In the genomic region with DNA sequence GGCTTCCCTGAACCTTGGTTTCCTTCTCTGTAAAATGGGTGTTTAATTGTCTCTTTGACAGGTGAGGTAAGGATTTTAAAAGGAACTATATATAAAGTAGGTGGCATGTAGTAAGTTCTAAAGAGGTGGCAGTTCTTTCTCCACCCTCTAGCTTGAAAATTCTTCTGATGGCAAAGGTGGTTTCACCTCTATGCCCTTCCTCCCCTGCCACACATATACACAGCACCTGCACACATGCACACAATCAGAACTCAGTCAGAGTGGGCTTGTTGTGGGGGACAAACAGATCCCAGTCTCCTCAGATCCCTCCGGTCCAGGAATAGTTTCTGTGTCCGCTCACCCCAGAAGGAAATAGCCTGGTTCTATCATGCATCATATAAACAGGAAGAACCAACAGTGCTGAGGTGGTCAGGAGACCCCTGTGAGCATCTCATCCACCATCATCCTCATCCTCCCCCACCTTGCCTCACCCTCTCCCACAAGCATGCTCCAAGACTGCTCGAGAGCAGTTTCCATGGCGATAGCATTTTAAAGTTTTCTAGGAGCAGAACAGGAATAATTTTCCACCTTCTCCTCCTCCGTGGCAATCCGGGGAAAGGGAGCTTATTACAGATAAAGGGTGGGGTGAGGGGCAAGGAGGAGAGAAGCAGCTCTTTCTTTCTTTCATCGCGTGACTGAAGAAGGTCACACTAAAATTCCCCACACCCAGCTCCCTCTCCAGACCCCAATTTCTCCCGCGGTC, we compare ENCODE assay signal across 29 cellular contexts.
"Had no signal": no experiment of that assay in that cellular context is flagged by ENCODE, and none has a peak within 500 bp of the region (broad histone marks: within the 10 kb centered on the region; RNA-seq: fewer than 3 reads in every experiment).

No MANE protein-coding gene starts in this region.

- DNase-seq: activated B cell treated with CpG ODN at 0.5 μM for 24 hours; activated CD4-positive, alpha-beta T cell treated with anti-CD3 and anti-CD28 coated beads for 1 hour; activated CD4-positive, alpha-beta T cell treated with anti-CD3 and anti-CD28 coated beads, Interleukin-2, amount 10 ng/mL, durations not matched to agents 24 days and 14 days; activated CD4-positive, alpha-beta T cell treated with anti-CD3 and anti-CD28 coated beads, Interleukin-2, amount 50 U/mL, for 48 hours; activated CD8-positive, alpha-beta memory T cell treated with anti-CD3 and anti-CD28 coated beads, Interleukin-2, amount 10 ng/mL, durations not matched to agents 7 days and 5 days; activated effector memory CD4-positive, alpha-beta T cell treated with anti-CD3 and anti-CD28 coated beads, Interleukin-2, amount 50 U/mL, for 16 hours; activated naive CD4-positive, alpha-beta T cell treated with Interleukin-2 at 50 U/mL for 16 hours; activated naive CD8-positive, alpha-beta T cell treated with anti-CD3 and anti-CD28 coated beads for 36 hours; activated T-cell treated with anti-CD3 and anti-CD28 coated beads, Interleukin-2, amount 50 U/mL, for 24 hours; central memory CD4-positive, alpha-beta T cell; MM.1S; NCI-H1105 treated with DMSO at 0.1 percent for 48 hours; NCI-H1436 treated with DMSO at 0.1 percent for 48 hours; NCI-H187; NCI-H2081; NCI-H2171; NCI-H510A treated with DMSO at 0.1 percent for 48 hours; NCI-H69; NK-92 treated with Interleukin-12 subunit alpha and Interleukin-12 subunit beta, amount 100 ng/mL, for 24 hours; OCI-M1; RPMI8226; T-cell; T-helper 2 cell; T1000 had no signal

- H3K9me3 ChIP-seq: breast epithelium had no signal

- H3K36me3 ChIP-seq: breast epithelium had no signal

- H3K27ac Mint-ChIP-seq: activated B cell treated with CpG ODN at 0.5 μM for 24 hours; activated CD4-positive, alpha-beta T cell treated with anti-CD3 and anti-CD28 coated beads, Interleukin-2, amount 10 ng/mL, durations not matched to agents 24 days and 14 days; activated CD8-positive, alpha-beta memory T cell treated with anti-CD3 and anti-CD28 coated beads, Interleukin-2, amount 10 ng/mL, durations not matched to agents 7 days and 5 days; activated naive CD8-positive, alpha-beta T cell treated with anti-CD3 and anti-CD28 coated beads for 36 hours; activated T-cell treated with anti-CD3 and anti-CD28 coated beads, Interleukin-2, amount 50 U/mL, for 24 hours; activated T-helper 1 cell treated with anti-CD3 and anti-CD28 coated beads, Interleukin-12 subunit alpha, Interleukin-12 subunit beta, Interleukin-2, Interleukin-4 antibody, amounts not matched to agents 30 ng/mL and 10 ng/mL and 1 ng/mL, durations not matched to agents 14 hours and 24 hours and 36 hours; T-cell had no signal

- H3K9me3 Mint-ChIP-seq: activated B cell treated with CpG ODN at 0.5 μM for 24 hours; activated CD4-positive, alpha-beta T cell treated with anti-CD3 and anti-CD28 coated beads, Interleukin-2, amount 10 ng/mL, durations not matched to agents 24 days and 14 days; activated naive CD8-positive, alpha-beta T cell treated with anti-CD3 and anti-CD28 coated beads for 36 hours; activated T-cell treated with anti-CD3 and anti-CD28 coated beads, Interleukin-2, amount 50 U/mL, for 24 hours; activated T-helper 1 cell treated with anti-CD3 and anti-CD28 coated beads, Interleukin-12 subunit alpha, Interleukin-12 subunit beta, Interleukin-2, Interleukin-4 antibody, amounts not matched to agents 30 ng/mL and 10 ng/mL and 1 ng/mL, durations not matched to agents 14 hours and 24 hours and 36 hours; T-cell had no signal

- H3K27ac ChIP-seq: breast epithelium, SK-N-MC had no signal

- H3K27me3 Mint-ChIP-seq: activated CD4-positive, alpha-beta T cell treated with anti-CD3 and anti-CD28 coated beads, Interleukin-2, amount 10 ng/mL, durations not matched to agents 24 days and 14 days had no signal

- ATAC-seq: activated CD8-positive, alpha-beta memory T cell treated with anti-CD3 and anti-CD28 coated beads, Interleukin-2, amount 10 ng/mL, durations not matched to agents 7 days and 5 days; Panc1; Right ventricle myocardium inferior; T-cell had no signal

- H3K4me1 Mint-ChIP-seq: activated B cell treated with CpG ODN at 0.5 μM for 24 hours; activated CD4-positive, alpha-beta T cell treated with anti-CD3 and anti-CD28 coated beads, Interleukin-2, amount 10 ng/mL, durations not matched to agents 24 days and 14 days; activated CD8-positive, alpha-beta memory T cell treated with anti-CD3 and anti-CD28 coated beads, Interleukin-2, amount 10 ng/mL, durations not matched to agents 7 days and 5 days; activated naive CD8-positive, alpha-beta T cell treated with anti-CD3 and anti-CD28 coated beads for 36 hours; T-cell had no signal

- H3K4me1 ChIP-seq: breast epithelium had no signal

- H3K36me3 Mint-ChIP-seq: activated CD8-positive, alpha-beta memory T cell treated with anti-CD3 and anti-CD28 coated beads, Interleukin-2, amount 10 ng/mL, durations not matched to agents 7 days and 5 days; activated naive CD8-positive, alpha-beta T cell treated with anti-CD3 and anti-CD28 coated beads for 36 hours; T-cell had no signal

- H3K4me3 Mint-ChIP-seq: activated B cell treated with CpG ODN at 0.5 μM for 24 hours; activated CD4-positive, alpha-beta T cell treated with anti-CD3 and anti-CD28 coated beads, Interleukin-2, amount 10 ng/mL, durations not matched to agents 24 days and 14 days; activated CD8-positive, alpha-beta memory T cell treated with anti-CD3 and anti-CD28 coated beads, Interleukin-2, amount 10 ng/mL, durations not matched to agents 7 days and 5 days; activated naive CD8-positive, alpha-beta T cell treated with anti-CD3 and anti-CD28 coated beads for 36 hours; activated T-cell treated with anti-CD3 and anti-CD28 coated beads, Interleukin-2, amount 50 U/mL, for 24 hours; activated T-helper 1 cell treated with anti-CD3 and anti-CD28 coated beads, Interleukin-12 subunit alpha, Interleukin-12 subunit beta, Interleukin-2, Interleukin-4 antibody, amounts not matched to agents 30 ng/mL and 10 ng/mL and 1 ng/mL, durations not matched to agents 14 hours and 24 hours and 36 hours; T-cell had no signal

- H3K4me3 ChIP-seq: breast epithelium, SK-N-MC had no signal
